Comparison of ENCODE assay signal across 8 cellular contexts in genomic region chr2:231670892-231671616, GRCh38. TPM values are rescaled to one million over a fixed set of nuclear protein-coding genes. Genes with fewer than 3 reads are reported as not detected.
DNase-seq lines count a peak whose midpoint lies in the region; ATAC-seq and TF ChIP-seq lines count a peak whose summit lies in the region.

No MANE protein-coding gene starts in this region.

- no peaks in the 10 kb centered on the region for H3K36me3 ChIP-seq in spleen

- intact Hi-C loops in spleen (cut with DNase I; ENCODE audit: low total_unique reads): loop anchor here (5.0 kb wide), 1 partner anchor 59 kb away; no protein-coding TSS in a partner anchor
- intact Hi-C loops in posterior vena cava (cut with DNase I): no loop called here

- no peak overlapping the region for H3K4me3 ChIP-seq in epithelial cell of esophagus (ENCODE audit: low read length)
- H3K4me3 ChIP-seq in spleen: peak overlapping the region in 7 of 8 donors; percentile 6 to 66 (median 19)

- WGBS in spleen, 5 donors: 12 to 33% (median 20%) methylated on average over 8 of the region's 8 CpGs

- H3K27me3 ChIP-seq in spleen (replicated peaks in 1 of 7): no peaks in the 10 kb centered on the region

- peaks cover 40 to 98% (median 81%) of the 10 kb centered on the region in 6 donors for H3K4me1 ChIP-seq in spleen

- peak; percentile 35 for DNase-seq in CD1c-positive myeloid dendritic cell (ENCODE audit: extremely low spot score)
- peak; percentile 21 for DNase-seq in LoVo (ENCODE audit: low spot score)
- DNase-seq in epithelial cell of esophagus (ENCODE audit: low read depth): no peak
- DNase-seq in spleen: peak; percentile 87
- no peak for DNase-seq in posterior vena cava (ENCODE audit: low spot score)
- no peak for DNase-seq in NK-92 treated with Interleukin-12 subunit alpha and Interleukin-12 subunit beta, amount 100 ng/mL, for 24 hours (lab: John Stamatoyannopoulos, UW)
- DNase-seq in hepatic stellate cell (ENCODE audit: low spot score): no peak

- no peak for TF ChIP-seq POLR2A in spleen (IDR thresholded peaks at IDR 0.05)

- peak; percentile 2 for ATAC-seq in GM19463 (IDR thresholded peaks at IDR 0.05; ENCODE audit: unreplicated experiment)

- TF ChIP-seq CTCF in epithelial cell of esophagus (IDR thresholded peaks at IDR 0.05; ENCODE audit: insufficient read depth, low read depth, low read length, missing control alignments) (peak; percentile 22), spleen (IDR thresholded peaks at IDR 0.05 in 8 of 11, conservative IDR thresholded peaks at IDR 0.05 in 3 of 11) (peak in 8 of 11 experiments; percentile 15 to 59 (median 50))

- H3K9me3 ChIP-seq in spleen: no peaks in the 10 kb centered on the region

- peak overlapping the region; percentile 81 to 93 (median 88) for H3K27ac ChIP-seq in spleen

RNA-seq across cellular contexts. Expression of gene PTMA, which starts 37.3 kb away (rescaled TPM):
- total RNA-seq in spleen (100 to 1,000 TPM; 509 to 901 (median 767) TPM), posterior vena cava (100 to 1,000 TPM; 772 to 863 TPM)
- 1,000 to 10,000 TPM; 1,653 to 2,114 (median 1,725) TPM for polyA plus RNA-seq in spleen

Comparison
In these comparisons a context has a peak if more than half of its experiments do, and no peak if none do; other contexts are left out.
1. DNase-seq: peak in CD1c-positive myeloid dendritic cell (single experiment), LoVo (single experiment) and spleen (single experiment); none in epithelial cell of esophagus (single experiment), posterior vena cava (single experiment), NK-92 treated with Interleukin-12 subunit alpha and Interleukin-12 subunit beta, amount 100 ng/mL, for 24 hours (single experiment) and hepatic stellate cell (single experiment).